In the genomic region with DNA sequence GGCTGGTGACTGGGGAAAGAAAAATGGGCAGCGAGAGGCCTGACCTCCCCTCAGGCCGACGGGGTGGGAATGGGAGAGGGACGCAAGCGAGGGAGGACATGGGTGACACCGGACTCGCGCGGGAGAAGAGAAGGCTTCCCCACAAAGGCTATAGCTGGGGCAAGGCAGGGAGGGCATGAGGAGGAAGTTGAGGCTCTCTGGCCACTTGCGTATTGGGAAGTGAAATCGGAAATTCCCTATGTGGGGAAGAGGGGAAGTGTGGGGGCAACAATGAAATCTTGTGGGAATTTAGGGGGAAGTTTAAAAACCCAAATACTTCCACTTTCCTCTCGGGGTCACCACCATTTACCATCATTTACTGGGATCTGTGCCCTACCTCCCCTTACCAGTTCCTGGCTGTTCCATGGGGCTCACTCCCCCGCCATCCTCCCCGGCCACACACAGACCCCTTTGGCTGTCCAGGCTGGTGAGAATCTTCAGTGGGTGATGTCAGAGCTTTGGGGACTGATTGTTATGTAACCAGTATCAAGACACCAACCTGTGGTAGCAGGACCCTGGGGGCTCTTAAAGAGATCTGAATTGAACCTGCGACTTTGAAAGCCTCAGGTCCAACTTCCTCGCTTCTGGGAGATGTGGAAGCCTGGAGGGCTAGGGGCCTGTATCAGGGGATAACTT, we compare ENCODE assay signal across 1 cellular context.
TF ChIP-seq lines count a peak whose summit lies in the region.

No MANE protein-coding gene starts in this region.

TF ChIP-seq in HepG2, 621 proteins besides CTCF, POLR2A, EP300 and RAD21:
- TF ChIP-seq SNAI1 (CRISPR knock-in tag; IDR thresholded peaks at IDR 0.05; ENCODE audit: borderline replicate concordance) (0 out of 2 replicates have a peak, but pooled peaks have one; percentile 12), ZNF772 (CRISPR knock-in tag; IDR thresholded peaks at IDR 0.05) (peak; percentile 6; the same call in 1 of the 2 replicates), ZNF446 (CRISPR knock-in tag; IDR thresholded peaks at IDR 0.05) (no peak), ZNF672 (CRISPR knock-in tag; IDR thresholded peaks at IDR 0.05) (0 out of 2 replicates have a peak, but pooled peaks have one; percentile 28), TMF1 (CRISPR knock-in tag; IDR thresholded peaks at IDR 0.05; ENCODE audit: low read depth) (0 out of 2 replicates have a peak, but pooled peaks have one; percentile 22), ZNF724P (CRISPR knock-in tag; IDR thresholded peaks at IDR 0.05; ENCODE audit: borderline replicate concordance) (0 out of 2 replicates have a peak, but pooled peaks have one; percentile 15), ESRRA (CRISPR knock-in tag; IDR thresholded peaks at IDR 0.05; ENCODE audit: low read depth) (peak; percentile 13; the same call in 1 of the 2 replicates), ZNF615 (CRISPR knock-in tag; IDR thresholded peaks at IDR 0.05; ENCODE audit: borderline replicate concordance) (no peak), ZNF234 (CRISPR knock-in tag; conservative IDR thresholded peaks at IDR 0.05) (0 out of 2 replicates have a peak, but pooled peaks have one; percentile 11)
- TF ChIP-seq, protein P1, sequence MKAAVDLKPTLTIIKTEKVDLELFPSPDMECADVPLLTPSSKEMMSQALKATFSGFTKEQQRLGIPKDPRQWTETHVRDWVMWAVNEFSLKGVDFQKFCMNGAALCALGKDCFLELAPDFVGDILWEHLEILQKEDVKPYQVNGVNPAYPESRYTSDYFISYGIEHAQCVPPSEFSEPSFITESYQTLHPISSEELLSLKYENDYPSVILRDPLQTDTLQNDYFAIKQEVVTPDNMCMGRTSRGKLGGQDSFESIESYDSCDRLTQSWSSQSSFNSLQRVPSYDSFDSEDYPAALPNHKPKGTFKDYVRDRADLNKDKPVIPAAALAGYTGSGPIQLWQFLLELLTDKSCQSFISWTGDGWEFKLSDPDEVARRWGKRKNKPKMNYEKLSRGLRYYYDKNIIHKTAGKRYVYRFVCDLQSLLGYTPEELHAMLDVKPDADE (CRISPR knock-in tag; IDR thresholded peaks at IDR 0.05): no peak
- TF ChIP-seq, protein P2, sequence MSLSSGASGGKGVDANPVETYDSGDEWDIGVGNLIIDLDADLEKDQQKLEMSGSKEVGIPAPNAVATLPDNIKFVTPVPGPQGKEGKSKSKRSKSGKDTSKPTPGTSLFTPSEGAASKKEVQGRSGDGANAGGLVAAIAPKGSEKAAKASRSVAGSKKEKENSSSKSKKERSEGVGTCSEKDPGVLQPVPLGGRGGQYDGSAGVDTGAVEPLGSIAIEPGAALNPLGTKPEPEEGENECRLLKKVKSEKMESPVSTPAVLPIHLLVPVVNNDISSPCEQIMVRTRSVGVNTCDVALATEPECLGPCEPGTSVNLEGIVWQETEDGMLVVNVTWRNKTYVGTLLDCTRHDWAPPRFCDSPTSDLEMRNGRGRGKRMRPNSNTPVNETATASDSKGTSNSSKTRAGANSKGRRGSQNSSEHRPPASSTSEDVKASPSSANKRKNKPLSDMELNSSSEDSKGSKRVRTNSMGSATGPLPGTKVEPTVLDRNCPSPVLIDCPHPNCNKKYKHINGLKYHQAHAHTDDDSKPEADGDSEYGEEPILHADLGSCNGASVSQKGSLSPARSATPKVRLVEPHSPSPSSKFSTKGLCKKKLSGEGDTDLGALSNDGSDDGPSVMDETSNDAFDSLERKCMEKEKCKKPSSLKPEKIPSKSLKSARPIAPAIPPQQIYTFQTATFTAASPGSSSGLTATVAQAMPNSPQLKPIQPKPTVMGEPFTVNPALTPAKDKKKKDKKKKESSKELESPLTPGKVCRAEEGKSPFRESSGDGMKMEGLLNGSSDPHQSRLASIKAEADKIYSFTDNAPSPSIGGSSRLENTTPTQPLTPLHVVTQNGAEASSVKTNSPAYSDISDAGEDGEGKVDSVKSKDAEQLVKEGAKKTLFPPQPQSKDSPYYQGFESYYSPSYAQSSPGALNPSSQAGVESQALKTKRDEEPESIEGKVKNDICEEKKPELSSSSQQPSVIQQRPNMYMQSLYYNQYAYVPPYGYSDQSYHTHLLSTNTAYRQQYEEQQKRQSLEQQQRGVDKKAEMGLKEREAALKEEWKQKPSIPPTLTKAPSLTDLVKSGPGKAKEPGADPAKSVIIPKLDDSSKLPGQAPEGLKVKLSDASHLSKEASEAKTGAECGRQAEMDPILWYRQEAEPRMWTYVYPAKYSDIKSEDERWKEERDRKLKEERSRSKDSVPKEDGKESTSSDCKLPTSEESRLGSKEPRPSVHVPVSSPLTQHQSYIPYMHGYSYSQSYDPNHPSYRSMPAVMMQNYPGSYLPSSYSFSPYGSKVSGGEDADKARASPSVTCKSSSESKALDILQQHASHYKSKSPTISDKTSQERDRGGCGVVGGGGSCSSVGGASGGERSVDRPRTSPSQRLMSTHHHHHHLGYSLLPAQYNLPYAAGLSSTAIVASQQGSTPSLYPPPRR (CRISPR knock-in tag; IDR thresholded peaks at IDR 0.05; ENCODE audit: borderline replicate concordance): peak; percentile 11; the same call in 1 of the 2 replicates
